Comparison of ENCODE assay signal across 9 cellular contexts in genomic region chr3:16883726-16884083, GRCh38. TPM values are rescaled to one million over a fixed set of nuclear protein-coding genes. Genes with fewer than 3 reads are reported as not detected.
DNase-seq lines count a peak whose midpoint lies in the region; ATAC-seq lines count a peak whose summit lies in the region.
"Had no signal": no experiment of that assay in that cellular context is flagged by ENCODE, and none has a peak within 500 bp of the region (broad histone marks: within the 10 kb centered on the region; RNA-seq: fewer than 3 reads in every experiment).

No MANE protein-coding gene starts in this region.

- H3K4me3 ChIP-seq in BLaER1 treated with 17β-estradiol and CSF1 and Interleukin-3, amounts not matched to agents 10 nM and 100 nM, result peak overlapping the region; percentile 84 to 95 (median 90)
- H3K4me3 ChIP-seq in Karpas-422 (ENCODE audit: low read length) (peak overlapping the region; percentile 91; the same call in 1 of the 2 replicates), neuronal stem cell (ENCODE audit: low read length in 2 of 2) (no peak overlapping the region)

- no peak for ATAC-seq in effector memory CD8-positive, alpha-beta T cell (replicated peaks)
- ATAC-seq in GM21825 (IDR thresholded peaks at IDR 0.05; ENCODE audit: unreplicated experiment) (no peak), left lobe of liver (no peak)

- no peak for DNase-seq in Karpas-422
- no peak for DNase-seq in effector memory CD8-positive, alpha-beta T cell
- no peak for DNase-seq in neuronal stem cell (ENCODE audit: low spot score)
- DNase-seq in NCI-H187 treated with DMSO at 0.1 percent for 48 hours (lab: John Stamatoyannopoulos, UW), result no peak
- DNase-seq in left lobe of liver (ENCODE audit: low spot score), result no peak
- DNase-seq in SKM-1 (lab: John Stamatoyannopoulos, UW; ENCODE audit: unreplicated experiment), result no peak

- H2BK12ac ChIP-seq in neuronal stem cell (ENCODE audit: low read length), result no peak overlapping the region

- no peak overlapping the region for H2BK120ac ChIP-seq in neuronal stem cell (ENCODE audit: low read depth, low read length)

- no peak overlapping the region for H4K8ac ChIP-seq in neuronal stem cell (ENCODE audit: low read depth, low read length)

- H3K4me1 ChIP-seq in BLaER1 treated with 17β-estradiol and CSF1 and Interleukin-3, amounts not matched to agents 10 nM and 100 nM, result peaks cover 22 to 41% (median 29%) of the 10 kb centered on the region in 10 experiments
- peaks cover 24% of the 10 kb centered on the region for H3K4me1 ChIP-seq in Karpas-422 (ENCODE audit: low read length)
- H3K4me1 ChIP-seq in neuronal stem cell (ENCODE audit: control insufficient read depth in 2 of 2, insufficient read depth in 1 of 2, low read depth in 1 of 2, low read length in 2 of 2), result peaks cover 0 to 6% of the 10 kb centered on the region in 2 donors

- H3K9me3 ChIP-seq in BLaER1 treated with 17β-estradiol and CSF1 and Interleukin-3, amounts not matched to agents 10 nM and 100 nM (replicated peaks in 1 of 11), result no peaks in the 10 kb centered on the region
- H3K9me3 ChIP-seq in Karpas-422 (ENCODE audit: low read length) (no peaks in the 10 kb centered on the region), neuronal stem cell (replicated peaks in 1 of 2; ENCODE audit: control insufficient read depth in 2 of 2, insufficient read depth in 1 of 2, low read depth in 1 of 2, low read length in 2 of 2) (no peaks in the 10 kb centered on the region)

- no peak overlapping the region for H3K4ac ChIP-seq in neuronal stem cell (ENCODE audit: low read length)

- no peaks in the 10 kb centered on the region for H3K9me3 Mint-ChIP-seq in effector memory CD8-positive, alpha-beta T cell

- H3K36me3 ChIP-seq in BLaER1 treated with 17β-estradiol and CSF1 and Interleukin-3, amounts not matched to agents 10 nM and 100 nM, result no peaks in the 10 kb centered on the region
- H3K36me3 ChIP-seq in Karpas-422 (ENCODE audit: insufficient read depth, low read length), result no peaks in the 10 kb centered on the region
- H3K36me3 ChIP-seq in neuronal stem cell (replicated peaks in 1 of 2; ENCODE audit: control insufficient read depth in 2 of 2, insufficient read depth in 2 of 2, low read length in 2 of 2), result no peaks in the 10 kb centered on the region
- H3K36me3 ChIP-seq: WERI-Rb-1 had no signal

- no peaks in the 10 kb centered on the region for H3K27me3 Mint-ChIP-seq in effector memory CD8-positive, alpha-beta T cell

- no CpG with 5 or more reads among the region's 16 CpGs for WGBS in neuronal stem cell (ENCODE audit: extremely low coverage in 2 of 2, insufficient read length in 2 of 2, insufficient replicate concordance in 1 of 2), 2 donors

- H3K4me3 Mint-ChIP-seq in effector memory CD8-positive, alpha-beta T cell, result peak overlapping the region; percentile 94 to 99

- H3K79me2 ChIP-seq in Karpas-422 (ENCODE audit: low read length), result no peaks in the 10 kb centered on the region

- H3K27ac Mint-ChIP-seq in effector memory CD8-positive, alpha-beta T cell, result peak overlapping the region; percentile 86 to 93

- H3K9me2 ChIP-seq in Karpas-422 (replicated peaks; ENCODE audit: insufficient read depth, low read length), result no peaks in the 10 kb centered on the region

- no peak overlapping the region for H3K23ac ChIP-seq in neuronal stem cell (ENCODE audit: low read depth, low read length, poor library complexity)

- H3K4me2 ChIP-seq in BLaER1 treated with 17β-estradiol and CSF1 and Interleukin-3, amounts not matched to agents 10 nM and 100 nM, result peak overlapping the region; percentile 71 to 98 (median 84)
- H3K4me2 ChIP-seq in Karpas-422 (ENCODE audit: low read depth, low read length, poor library complexity, severe bottlenecking), result peak overlapping the region; percentile 98
- H3K4me2 ChIP-seq in neuronal stem cell (ENCODE audit: insufficient read depth, low read length, poor library complexity, severe bottlenecking), result no peak overlapping the region

- peaks cover 0 to 4% (median 0%) of the 10 kb centered on the region in 11 experiments; a peak in 2 of 22 replicates for H3K27me3 ChIP-seq in BLaER1 treated with 17β-estradiol and CSF1 and Interleukin-3, amounts not matched to agents 10 nM and 100 nM
- H3K27me3 ChIP-seq in Karpas-422 (ENCODE audit: low read length) (no peaks in the 10 kb centered on the region), neuronal stem cell (ENCODE audit: control insufficient read depth in 3 of 3, insufficient read depth in 3 of 3, low read depth in 1 of 3, low read length in 3 of 3) (peaks cover 0 to 22% (median 0%) of the 10 kb centered on the region in 3 experiments)

- no peak overlapping the region for H2AFZ ChIP-seq in Karpas-422 (ENCODE audit: low read length)
- H2AFZ ChIP-seq in neuronal stem cell (ENCODE audit: low read length), result peak overlapping the region; percentile 98

- peaks cover 28% of the 10 kb centered on the region for H3K36me3 Mint-ChIP-seq in effector memory CD8-positive, alpha-beta T cell (ENCODE audit: insufficient read depth)

- H4K91ac ChIP-seq in neuronal stem cell (ENCODE audit: low read depth, low read length, poor library complexity), result no peak overlapping the region

- H3K79me1 ChIP-seq in neuronal stem cell (ENCODE audit: low read depth, low read length), result no peaks in the 10 kb centered on the region

- no peak overlapping the region for H3K14ac ChIP-seq in neuronal stem cell (ENCODE audit: low read length)

- H4K20me1 ChIP-seq in BLaER1 treated with 17β-estradiol and CSF1 and Interleukin-3, amounts not matched to agents 10 nM and 100 nM, result peaks cover 0 to 22% (median 5%) of the 10 kb centered on the region in 11 experiments; a peak in 10 of 22 replicates
- H4K20me1 ChIP-seq in Karpas-422 (ENCODE audit: insufficient read depth, low read depth, low read length), result peaks cover 4% of the 10 kb centered on the region; the same call in 1 of the 2 replicates

- no peak overlapping the region for H2BK15ac ChIP-seq in neuronal stem cell (ENCODE audit: low read length)

- H3K18ac ChIP-seq in neuronal stem cell (ENCODE audit: low read length), result peak overlapping the region; percentile 55

- peak overlapping the region; percentile 90 to 99 (median 97) for H3K9ac ChIP-seq in BLaER1 treated with 17β-estradiol and CSF1 and Interleukin-3, amounts not matched to agents 10 nM and 100 nM
- H3K9ac ChIP-seq in Karpas-422 (ENCODE audit: low read length) (no peak overlapping the region), neuronal stem cell (ENCODE audit: low read depth, low read length, poor library complexity) (no peak overlapping the region)

- H3K4me1 Mint-ChIP-seq in effector memory CD8-positive, alpha-beta T cell (ENCODE audit: low read depth in 2 of 2), result peaks cover 21 to 27% of the 10 kb centered on the region in 2 donors

- no peak overlapping the region for H2BK5ac ChIP-seq in neuronal stem cell (ENCODE audit: low read length)

- H2AK5ac ChIP-seq in neuronal stem cell (ENCODE audit: low read depth, low read length), result no peak overlapping the region

- H3K27ac ChIP-seq in BLaER1 treated with 17β-estradiol and CSF1 and Interleukin-3, amounts not matched to agents 10 nM and 100 nM, result peak overlapping the region; percentile 93 to 99 (median 97); a peak in 21 of 22 replicates
- no peak overlapping the region for H3K27ac ChIP-seq in Karpas-422 (ENCODE audit: low read length)
- H3K27ac ChIP-seq in neuronal stem cell (replicated peaks; ENCODE audit: low read length), result no peak overlapping the region

RNA-seq across cellular contexts. Expression of gene PLCL2, which starts 1.1 kb away (rescaled TPM):
- total RNA-seq in Karpas-422 (2014; rRNA removed; shearing (Covaris generic); ENCODE audit: low replicate concordance), result 2.5 and 3.8 TPM in 2 replicates
- 3.1 TPM for polyA plus RNA-seq in neuronal stem cell (2013, experiment 1 of 2)
- 3.1 TPM for polyA plus RNA-seq in neuronal stem cell (2013, experiment 2 of 2)
- 5.6 TPM for total RNA-seq in left lobe of liver

Comparison
In these comparisons a context has a peak if more than half of its experiments do, and no peak if none do; other contexts are left out.
1. H3K27ac ChIP-seq: peak in BLaER1 treated with 17β-estradiol and CSF1 and Interleukin-3, amounts not matched to agents 10 nM and 100 nM (11 of 11); none in Karpas-422 (single experiment) and neuronal stem cell (single experiment).
2. H3K4me3 ChIP-seq: peak in BLaER1 treated with 17β-estradiol and CSF1 and Interleukin-3, amounts not matched to agents 10 nM and 100 nM (10 of 10) and Karpas-422 (single experiment); none in neuronal stem cell (0 of 2).
3. H3K9ac ChIP-seq: peak in BLaER1 treated with 17β-estradiol and CSF1 and Interleukin-3, amounts not matched to agents 10 nM and 100 nM (11 of 11); none in Karpas-422 (single experiment) and neuronal stem cell (single experiment).